In the genomic region with DNA sequence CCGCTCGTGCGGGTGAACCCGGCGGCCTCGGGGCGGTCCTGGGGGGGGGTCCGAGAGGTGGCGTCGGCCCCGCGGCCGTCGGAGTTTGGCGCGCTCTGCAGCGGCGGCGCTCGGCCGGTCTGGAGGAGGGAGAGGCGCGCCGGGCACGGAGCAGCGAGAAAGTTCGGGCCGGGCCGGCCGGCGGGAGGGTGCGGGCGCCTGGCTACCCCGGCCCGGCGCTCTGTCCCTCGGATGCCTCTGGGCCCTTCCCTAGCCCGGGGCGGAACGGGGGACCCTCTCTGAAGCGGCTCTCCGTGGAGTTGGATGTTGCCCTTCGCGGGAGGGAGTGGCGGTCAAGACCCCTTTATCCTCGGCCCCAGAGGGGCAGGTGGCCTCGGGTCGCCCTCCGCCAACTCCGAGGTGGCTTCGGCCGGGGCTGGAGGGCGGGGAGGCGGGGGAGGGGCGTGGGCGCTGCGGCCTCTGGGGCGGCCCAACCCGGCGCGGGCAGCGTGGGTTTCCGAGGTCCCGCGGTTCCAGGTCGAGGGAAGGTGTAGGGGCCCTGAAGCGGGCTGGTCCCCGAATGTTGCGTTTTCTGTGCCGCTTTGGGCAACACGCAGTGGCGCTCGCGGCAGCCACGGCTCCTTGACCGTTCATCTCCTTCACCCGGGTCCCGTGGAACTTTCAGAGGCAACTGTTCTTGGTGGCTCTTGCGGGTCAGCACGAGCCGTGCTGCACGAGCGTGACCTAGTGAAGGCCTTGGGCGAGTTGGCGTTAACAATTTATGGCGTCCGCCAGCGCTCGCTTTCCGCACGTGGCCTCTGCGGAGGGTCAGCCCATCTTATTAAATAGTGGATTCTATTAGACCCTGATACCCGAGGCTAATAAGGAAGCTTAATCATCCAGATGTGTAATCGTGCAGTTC, we compare ENCODE assay signal across 8 cellular contexts. TPM values are rescaled to one million over a fixed set of nuclear protein-coding genes. Genes with fewer than 3 reads are reported as not detected.
DNase-seq lines count a peak whose midpoint lies in the region; ATAC-seq, FAIRE-seq and TF ChIP-seq lines count a peak whose summit lies in the region.

No MANE protein-coding gene starts in this region.

- H3K27me3 ChIP-seq in endodermal cell (ENCODE audit: control insufficient read depth, insufficient read depth, low read length, poor library complexity, severe bottlenecking) (peaks cover 14% of the 10 kb centered on the region), thoracic aorta (replicated peaks; ENCODE audit: insufficient read depth) (no peaks in the 10 kb centered on the region)

- no peaks in the 10 kb centered on the region for H3K9me3 Mint-ChIP-seq in endodermal cell

- H3K27ac Mint-ChIP-seq in T-helper 17 cell (no peak overlapping the region), endodermal cell (no peak overlapping the region)

- H3K4me3 ChIP-seq in endodermal cell (ENCODE audit: low read length) (peak overlapping the region; percentile 87), mesodermal cell (ENCODE audit: extremely low read depth, insufficient read depth, low read length, poor library complexity, severe bottlenecking) (peak overlapping the region; percentile 52), thoracic aorta (peak overlapping the region; percentile 90)

- peaks cover 7% of the 10 kb centered on the region for H3K27me3 Mint-ChIP-seq in T-helper 17 cell
- H3K27me3 Mint-ChIP-seq in endodermal cell (ENCODE audit: insufficient read depth), result peaks cover 34% of the 10 kb centered on the region

- no peak for TF ChIP-seq CTCF in endodermal cell (conservative IDR thresholded peaks at IDR 0.05)
- no peak for TF ChIP-seq CTCF in thoracic aorta (IDR thresholded peaks at IDR 0.05)
- no peak for TF ChIP-seq CTCF in D721Med (IDR thresholded peaks at IDR 0.05; ENCODE audit: insufficient read depth, missing control alignments)

- H3K36me3 Mint-ChIP-seq in T-helper 17 cell (ENCODE audit: low read depth), result peaks cover 5% of the 10 kb centered on the region
- peaks cover 15% of the 10 kb centered on the region for H3K36me3 Mint-ChIP-seq in endodermal cell (ENCODE audit: low read depth)

- no peaks in the 10 kb centered on the region for H3K9me3 ChIP-seq in T-helper 17 cell (ENCODE audit: control insufficient read depth, low read length, poor library complexity, severe bottlenecking)
- no peaks in the 10 kb centered on the region for H3K9me3 ChIP-seq in endodermal cell (ENCODE audit: control insufficient read depth, low read length)
- H3K9me3 ChIP-seq in mesodermal cell (ENCODE audit: control insufficient read depth, low read length), result no peaks in the 10 kb centered on the region
- H3K9me3 ChIP-seq in thoracic aorta, result no peaks in the 10 kb centered on the region

- H3K27ac ChIP-seq in endodermal cell (ENCODE audit: low read depth, low read length) (no peak overlapping the region), mesodermal cell (ENCODE audit: low read depth, low read length, severe bottlenecking) (no peak overlapping the region), thoracic aorta (peak overlapping the region; percentile 60 to 70)

- FAIRE-seq in D721Med (lab: Jason Lieb, UNC), result no peak

- peak overlapping the region; percentile 32 for H3K9ac ChIP-seq in endodermal cell (ENCODE audit: extremely low read depth, low read length, poor library complexity, severe bottlenecking)

- DNase-seq in NCI-H82 (lab: John Stamatoyannopoulos, UW), result peak; percentile 40
- no peak for DNase-seq in NCI-H82 treated with DMSO at 0.1 percent for 48 hours (lab: John Stamatoyannopoulos, UW; ENCODE audit: unreplicated experiment)
- DNase-seq in T-helper 17 cell, result peak in 1 of 3 donors; percentile 10
- peak; percentile 75 for DNase-seq in endodermal cell
- no peak for DNase-seq in thoracic aorta (ENCODE audit: low spot score)
- DNase-seq in D721Med (ENCODE audit: insufficient read length, low spot score), result no peak

- WGBS in endodermal cell (ENCODE audit: insufficient coverage in 1 of 2, insufficient read length in 1 of 2), 2 experiments, result 3 to 5% methylated on average over 24 to 94 of the region's 94 CpGs
- WGBS in mesodermal cell (ENCODE audit: insufficient coverage in 2 of 2), 2 experiments, result 2 to 3% methylated on average over 58 to 67 of the region's 94 CpGs

- peaks cover 17% of the 10 kb centered on the region for H3K4me1 Mint-ChIP-seq in T-helper 17 cell
- H3K4me1 Mint-ChIP-seq in endodermal cell, result peaks cover 9% of the 10 kb centered on the region

- no peaks in the 10 kb centered on the region for H3K36me3 ChIP-seq in endodermal cell (ENCODE audit: control insufficient read depth, insufficient read depth, low read length)
- no peaks in the 10 kb centered on the region for H3K36me3 ChIP-seq in mesodermal cell (ENCODE audit: control insufficient read depth, insufficient read depth, low read length)
- no peaks in the 10 kb centered on the region for H3K36me3 ChIP-seq in thoracic aorta

- H3K4me3 Mint-ChIP-seq in T-helper 17 cell (peak overlapping the region; percentile 86), endodermal cell (peak overlapping the region; percentile 70)

- H3K4me1 ChIP-seq in endodermal cell (ENCODE audit: control insufficient read depth, insufficient read depth, low read length) (peaks cover 3% of the 10 kb centered on the region), mesodermal cell (ENCODE audit: control insufficient read depth, insufficient read depth, low read length, poor library complexity, severe bottlenecking) (peaks cover 6% of the 10 kb centered on the region), thoracic aorta (ENCODE audit: control insufficient read depth in 1 of 2, low read depth in 2 of 2) (peaks cover 0 to 24% of the 10 kb centered on the region in 2 donors)

- ATAC-seq in HG02938 (IDR thresholded peaks at IDR 0.05; ENCODE audit: unreplicated experiment) (peak; percentile 6), T-helper 17 cell (no peak), thoracic aorta (ENCODE audit: insufficient number of reproducible peaks, low FRiP score, low read depth) (no peak)

RNA-seq across cellular contexts. Expression of a gene that starts 0.7 kb away (rescaled TPM):
- total RNA-seq in T-helper 17 cell (10 to 100 TPM in 1 of 2 donors, 1 to 10 TPM in 1; 8.5 to 12.0 TPM), endodermal cell (10 to 100 TPM; 29.4 to 42.7 TPM), thoracic aorta (100 to 1,000 TPM; 175 to 231 TPM)
- polyA plus RNA-seq in endodermal cell (2013, experiment 1 of 2), result 11.8 TPM
- polyA plus RNA-seq in endodermal cell (2013, experiment 2 of 2), result 11.0 TPM
- 12.8 TPM for polyA plus RNA-seq in mesodermal cell (2013, experiment 1 of 2)
- polyA plus RNA-seq in mesodermal cell (2013, experiment 2 of 2), result 12.8 TPM

Comparison
In these comparisons a context has a peak if more than half of its experiments do, and no peak if none do; other contexts are left out.
1. DNase-seq: peak in NCI-H82 (single experiment) and endodermal cell (single experiment); none in NCI-H82 treated with DMSO at 0.1 percent for 48 hours (single experiment), thoracic aorta (single experiment) and D721Med (single experiment).
2. H3K27ac ChIP-seq: peak in thoracic aorta (2 of 2); none in endodermal cell (single experiment) and mesodermal cell (single experiment).
3. RNA of a gene that starts 0.7 kb away (total RNA-seq): 175 to 231 TPM in thoracic aorta; 29.4 to 42.7 TPM in endodermal cell and 8.5 to 12.0 TPM in T-helper 17 cell; every median in the first group is over 4 times any median in the second.
4. Peak in every context shown above with its lines, with median percentiles within 50 percentile points of each other: H3K4me3 ChIP-seq.